14 cellular contexts compared by ENCODE assay signal in the genomic region with DNA sequence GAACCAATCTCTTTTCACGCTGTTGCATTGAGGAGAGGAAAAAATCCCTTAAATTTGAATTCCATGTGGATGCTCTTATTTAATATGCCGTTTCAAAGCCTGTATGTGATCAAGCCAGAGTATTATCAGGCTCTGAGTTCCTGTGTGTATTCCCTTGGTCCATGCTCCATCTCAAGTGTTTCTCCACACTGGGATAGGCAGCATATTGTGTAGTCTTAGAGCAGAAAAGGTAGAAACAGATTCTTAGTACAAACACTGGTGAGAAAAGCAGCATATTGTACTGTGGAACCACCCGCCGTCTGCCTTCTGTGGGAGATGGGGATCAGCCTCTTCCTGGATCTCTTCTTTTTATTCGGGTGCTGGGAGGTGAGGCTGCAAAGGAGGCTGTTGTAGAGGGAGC.
A peak's percentile ranks its signal among the peaks of the same experiment; 100 is the strongest.
DNase-seq lines count a peak whose midpoint lies in the region; ATAC-seq and TF ChIP-seq lines count a peak whose summit lies in the region.
"Had no signal": no experiment of that assay in that cellular context is flagged by ENCODE, and none has a peak within 500 bp of the region (broad histone marks: within the 10 kb centered on the region; RNA-seq: fewer than 3 reads in every experiment).

No MANE protein-coding gene starts in this region.

- H3K4me3 Mint-ChIP-seq in osteocyte (ENCODE audit: unreplicated experiment) = no peak overlapping the region
- H3K4me3 Mint-ChIP-seq: CD4-positive, CD25-positive, alpha-beta regulatory T cell; H9 had no signal

- H3K27ac Mint-ChIP-seq in osteocyte (ENCODE audit: unreplicated experiment) = peak overlapping the region; percentile 17
- H3K27ac Mint-ChIP-seq: H9 had no signal

- H3K27me3 ChIP-seq in right cardiac atrium (ENCODE audit: control insufficient read depth, insufficient read depth) = no peaks in the 10 kb centered on the region
- no peaks in the 10 kb centered on the region for H3K27me3 ChIP-seq in adipocyte (replicated peaks; ENCODE audit: control insufficient read depth, insufficient read depth, low read length)
- no peaks in the 10 kb centered on the region for H3K27me3 ChIP-seq in psoas muscle (ENCODE audit: insufficient read depth in 3 of 3, low read length in 2 of 3)
- H3K27me3 ChIP-seq: BLaER1 treated with 17β-estradiol and CSF1 and Interleukin-3, amounts not matched to agents 10 nM and 100 nM had no signal

- H3K27ac ChIP-seq in right cardiac atrium (ENCODE audit: low read length) (no peak overlapping the region), psoas muscle (no peak overlapping the region)
- H3K27ac ChIP-seq: BLaER1 treated with 17β-estradiol and CSF1 and Interleukin-3, amounts not matched to agents 10 nM and 100 nM had no signal

- peaks cover 22% of the 10 kb centered on the region for H3K4me1 Mint-ChIP-seq in osteocyte (ENCODE audit: unreplicated experiment)
- H3K4me1 Mint-ChIP-seq: CD4-positive, CD25-positive, alpha-beta regulatory T cell had no signal

- H3K9me3 ChIP-seq in right cardiac atrium (ENCODE audit: control insufficient read depth, low read length) (no peaks in the 10 kb centered on the region), adipocyte (ENCODE audit: control insufficient read depth, low read length) (peaks cover 5% of the 10 kb centered on the region), psoas muscle (no peaks in the 10 kb centered on the region)

- peaks cover 9% of the 10 kb centered on the region for H3K9me3 Mint-ChIP-seq in osteocyte (ENCODE audit: unreplicated experiment)

- TF ChIP-seq CTCF in osteocyte (IDR thresholded peaks at IDR 0.05) (no peak), psoas muscle (IDR thresholded peaks at IDR 0.05) (no peak)

- H3K9ac ChIP-seq in adipocyte (ENCODE audit: low read length) = peak overlapping the region; percentile 47
- H3K9ac ChIP-seq: BLaER1 treated with 17β-estradiol and CSF1 and Interleukin-3, amounts not matched to agents 10 nM and 100 nM had no signal

- DNase-seq in Right ventricle myocardium inferior (ENCODE audit: missing footprints) = no peak
- DNase-seq in right cardiac atrium = no peak
- DNase-seq in adipocyte (ENCODE audit: low read depth) = no peak
- peak; percentile 14 for DNase-seq in islet precursor cell
- no peak for DNase-seq in osteocyte (ENCODE audit: extremely low spot score, unreplicated experiment)
- no peak for DNase-seq in psoas muscle
- DNase-seq in HuH-7.5 (ENCODE audit: low spot score) = no peak
- DNase-seq: ACHN; CD4-positive, CD25-positive, alpha-beta regulatory T cell; GOT3; H9 had no signal

- H3K4me3 ChIP-seq in right cardiac atrium (ENCODE audit: low read length) = no peak overlapping the region
- peak overlapping the region; percentile 22 for H3K4me3 ChIP-seq in adipocyte (ENCODE audit: low read length)
- H3K4me3 ChIP-seq in psoas muscle = no peak overlapping the region
- H3K4me3 ChIP-seq: BLaER1 treated with 17β-estradiol and CSF1 and Interleukin-3, amounts not matched to agents 10 nM and 100 nM; GM12878 had no signal

- 52% methylated on average over 5 of the region's 5 CpGs for WGBS in right cardiac atrium
- WGBS in psoas muscle, 3 donors = 46 to 56% (median 47%) methylated on average over 5 of the region's 5 CpGs

- H3K36me3 ChIP-seq in adipocyte (ENCODE audit: control insufficient read depth, insufficient read depth, low read length, severe bottlenecking) (no peaks in the 10 kb centered on the region), psoas muscle (ENCODE audit: insufficient read depth in 1 of 2, low read depth in 1 of 2) (no peaks in the 10 kb centered on the region)

- ATAC-seq in Right ventricle myocardium inferior (peak; percentile 33), right cardiac atrium (no peak), psoas muscle (no peak), GM21390 (IDR thresholded peaks at IDR 0.05; ENCODE audit: unreplicated experiment) (no peak)
- ATAC-seq: GM12878 had no signal

- peaks cover 8% of the 10 kb centered on the region for H3K36me3 Mint-ChIP-seq in osteocyte (ENCODE audit: unreplicated experiment)

- H3K4me1 ChIP-seq in right cardiac atrium (ENCODE audit: control insufficient read depth, insufficient read depth, low read length) (peaks cover 2% of the 10 kb centered on the region), adipocyte (ENCODE audit: control insufficient read depth, insufficient read depth, low read length) (peaks cover 29% of the 10 kb centered on the region), psoas muscle (peaks cover 15% of the 10 kb centered on the region)

- H3K27me3 Mint-ChIP-seq in osteocyte (ENCODE audit: unreplicated experiment) = no peaks in the 10 kb centered on the region
- H3K27me3 Mint-ChIP-seq: CD4-positive, CD25-positive, alpha-beta regulatory T cell had no signal

- intact Hi-C loops in Right ventricle myocardium inferior (cut with DNase I) (no loop called here), right cardiac atrium (cut with DNase I) (loop anchor here in 1 of 4 donors (5.0 kb wide), 1 partner anchor 319 kb away; no protein-coding TSS in a partner anchor), psoas muscle (cut with DNase I) (no loop called here)
